Comparison of ENCODE assay signal across 14 cellular contexts in the genomic region with DNA sequence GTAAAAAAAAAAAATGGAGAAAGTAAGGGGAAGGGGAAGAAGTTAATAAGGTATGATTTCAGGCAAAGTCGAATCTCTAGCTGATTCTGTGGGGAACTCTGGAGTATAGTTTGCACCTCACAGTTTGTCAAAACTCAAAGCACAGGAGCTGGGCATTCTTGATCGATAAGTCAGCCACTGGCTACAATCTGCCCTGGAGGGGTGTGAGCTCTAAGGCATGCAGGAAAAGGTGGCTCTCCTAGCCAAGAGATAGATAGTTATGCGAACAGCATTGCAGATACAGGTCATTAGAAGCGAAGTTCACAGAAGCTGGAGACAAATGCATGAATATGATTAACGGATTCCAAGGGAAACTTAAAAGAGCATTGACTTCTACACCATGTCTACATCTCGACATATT.
A peak's percentile ranks its signal among the peaks of the same experiment; 100 is the strongest.
DNase-seq lines count a peak whose midpoint lies in the region; ATAC-seq and TF ChIP-seq lines count a peak whose summit lies in the region.
"Had no signal": no experiment of that assay in that cellular context is flagged by ENCODE, and none has a peak within 500 bp of the region (broad histone marks: within the 10 kb centered on the region; RNA-seq: fewer than 3 reads in every experiment).

No MANE protein-coding gene starts in this region.

- peak overlapping the region; percentile 74 for H3K27ac ChIP-seq in RWPE2 (ENCODE audit: poor library complexity, severe bottlenecking)
- no peak overlapping the region for H3K27ac ChIP-seq in foreskin keratinocyte
- no peak overlapping the region for H3K27ac ChIP-seq in caudate nucleus (ENCODE audit: low read depth, low read length)

- H3K4me1 ChIP-seq in RWPE2 (ENCODE audit: insufficient read depth, poor library complexity, severe bottlenecking), result peaks cover 22% of the 10 kb centered on the region
- H3K4me1 ChIP-seq in foreskin keratinocyte, result peaks cover 19% of the 10 kb centered on the region

- peak; percentile 72 for DNase-seq in EL
- peak; percentile 19 for DNase-seq in HT1080 (ENCODE audit: low read depth)
- DNase-seq in RWPE2 (ENCODE audit: low spot score), result peak; percentile 79
- DNase-seq in foreskin keratinocyte, result peak; percentile 64 to 84
- DNase-seq in caudate nucleus (lab: John Stamatoyannopoulos, UW), result no peak
- DNase-seq in UCSD-AML1 (lab: John Stamatoyannopoulos, UW; ENCODE audit: unreplicated experiment), result no peak
- DNase-seq: 8988T; CD4-positive, alpha-beta memory T cell; DND-41; NCI-H1048; NCI-H1436 treated with DMSO at 0.1 percent for 48 hours; NCI-H2029 treated with DMSO at 0.1 percent for 48 hours had no signal

- H3K36me3 ChIP-seq in RWPE2 (ENCODE audit: low read depth), result no peaks in the 10 kb centered on the region

- no peak overlapping the region for H3K4me3 ChIP-seq in RWPE2 (ENCODE audit: severe bottlenecking)

- H3K9me3 ChIP-seq in RWPE2 (ENCODE audit: severe bottlenecking), result no peaks in the 10 kb centered on the region

- H3K27me3 ChIP-seq in RWPE2 (ENCODE audit: insufficient read depth, poor library complexity, severe bottlenecking) (no peaks in the 10 kb centered on the region), foreskin keratinocyte (no peaks in the 10 kb centered on the region)

- peak; percentile 97 for ATAC-seq in RWPE2 (ENCODE audit: low read depth)
- ATAC-seq in foreskin keratinocyte, result peak; percentile 94
- ATAC-seq in GM18858 (IDR thresholded peaks at IDR 0.05; ENCODE audit: unreplicated experiment), result no peak
- no peak for ATAC-seq in HG02852 (IDR thresholded peaks at IDR 0.05; ENCODE audit: unreplicated experiment)

- no peak for TF ChIP-seq CTCF in RWPE2 (IDR thresholded peaks at IDR 0.05; ENCODE audit: poor library complexity, severe bottlenecking)
- TF ChIP-seq CTCF in foreskin keratinocyte (conservative IDR thresholded peaks at IDR 0.05), result no peak

Comparison
In these comparisons a context has a peak if more than half of its experiments do, and no peak if none do; other contexts are left out.
1. DNase-seq: peak in EL (single experiment), HT1080 (single experiment), RWPE2 (single experiment) and foreskin keratinocyte (2 of 2); none in caudate nucleus (0 of 61) and UCSD-AML1 (single experiment).
2. ATAC-seq: peak in RWPE2 (single experiment) and foreskin keratinocyte (single experiment); none in GM18858 (single experiment) and HG02852 (single experiment).